In the genomic region with DNA sequence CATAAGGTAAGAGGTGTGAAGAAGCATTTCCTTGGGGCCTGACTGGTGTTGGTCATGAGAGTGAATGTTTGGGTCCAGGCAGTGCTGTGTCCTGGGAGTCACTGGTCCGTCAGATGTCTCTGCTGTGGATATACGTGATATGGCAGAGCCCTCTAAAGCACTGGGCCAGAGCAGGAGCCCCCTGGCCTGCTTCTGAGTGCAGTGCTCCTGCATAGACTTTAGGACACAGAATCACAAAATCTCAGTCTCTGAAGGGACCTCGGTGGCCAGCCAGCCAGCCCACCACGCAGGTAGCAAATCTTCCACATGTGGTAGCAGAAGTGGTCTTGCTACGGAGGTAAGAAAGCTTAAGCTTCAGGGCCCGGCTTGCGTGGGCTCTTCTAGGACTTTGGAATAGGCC, we compare ENCODE assay signal across 21 cellular contexts. TPM values are rescaled to one million over a fixed set of nuclear protein-coding genes. Genes with fewer than 3 reads are reported as not detected.
A peak's percentile ranks its signal among the peaks of the same experiment; 100 is the strongest.
DNase-seq lines count a peak whose midpoint lies in the region; ATAC-seq, FAIRE-seq and TF ChIP-seq lines count a peak whose summit lies in the region.
"Had no signal": no experiment of that assay in that cellular context is flagged by ENCODE, and none has a peak within 500 bp of the region (broad histone marks: within the 10 kb centered on the region; RNA-seq: fewer than 3 reads in every experiment).

No MANE protein-coding gene starts in this region.

- no peak overlapping the region for H3K27ac ChIP-seq in IMR-90 (ENCODE audit: insufficient read depth, low read length)
- H3K27ac ChIP-seq in K562 (ENCODE audit: extremely low read depth, low read depth, low read length): no peak overlapping the region
- no peak overlapping the region for H3K27ac ChIP-seq in upper lobe of right lung

- peaks cover 1% of the 10 kb centered on the region for H3K27me3 Mint-ChIP-seq in activated naive CD4-positive, alpha-beta T cell treated with anti-CD3 and anti-CD28 coated beads for 36 hours (ENCODE audit: low read depth)

- WGBS in IMR-90 (ENCODE audit: extremely low coverage in 2 of 2, insufficient read length in 1 of 2), 2 experiments: 100% methylated on average over 1 of the region's 7 CpGs; no CpG with 5 or more reads in 1 of the 2 experiments
- WGBS in K562 (ENCODE audit: insufficient coverage, low coverage, missing lambda C conversion rate): 42% methylated on average over 6 of the region's 7 CpGs

- no peak overlapping the region for H4K8ac ChIP-seq in IMR-90 (ENCODE audit: low read depth in 2 of 2, low read length in 2 of 2)

- H3K79me1 ChIP-seq in IMR-90 (ENCODE audit: low read depth in 1 of 2, low read length in 2 of 2): no peaks in the 10 kb centered on the region

- H2AFZ ChIP-seq in IMR-90 (replicated peaks; ENCODE audit: low read length, poor library complexity): peak overlapping the region; percentile 14
- H2AFZ ChIP-seq in K562 (ENCODE audit: low read depth, low read length): peak overlapping the region; percentile 46; the same call in 1 of the 2 replicates

- H3K4me3 ChIP-seq in IMR-90 (ENCODE audit: insufficient read depth, low read depth, low read length) (no peak overlapping the region), K562 (no peak overlapping the region), upper lobe of right lung (no peak overlapping the region)

- H4K20me1 ChIP-seq in IMR-90 (ENCODE audit: insufficient read depth, low read length): no peaks in the 10 kb centered on the region
- H4K20me1 ChIP-seq in K562 (replicated peaks; ENCODE audit: control insufficient read depth, insufficient read depth, low read length): no peaks in the 10 kb centered on the region

- CTCF ChIA-PET in IMR-90 (lab: Yijun Ruan, JAX) (interaction anchor here (0.9 kb wide), 1 partner anchor 14 kb away, joined by 3 read pairs; no protein-coding TSS in a partner anchor), K562 (lab: Yijun Ruan, JAX; ENCODE audit: low intra/inter-chr PET ratio) (interaction anchor here (0.5 kb wide), 1 partner anchor 21 kb away, joined by 7 read pairs; no protein-coding TSS in a partner anchor)
- CTCF ChIA-PET in activated naive CD4-positive, alpha-beta T cell treated with anti-CD3 and anti-CD28 coated beads for 36 hours (lab: Charles Lee): interaction anchor here (0.6 to 3.4 kb wide), 7 partner anchors 13 to 178 kb away, joined by 3 to 18 read pairs (median 4); no protein-coding TSS in a partner anchor

- no peaks in the 10 kb centered on the region for H3K79me2 ChIP-seq in K562 (ENCODE audit: control insufficient read depth, insufficient read depth, low read length)

- TF ChIP-seq RAD21 in IMR-90 (IDR thresholded peaks at IDR 0.05; ENCODE audit: low read length) (no peak), K562 (CRISPR knock-in tag; conservative IDR thresholded peaks at IDR 0.05 in 1 of 2, IDR thresholded peaks at IDR 0.05 in 1 of 2) (no peak)

- no peak overlapping the region for H2BK20ac ChIP-seq in IMR-90 (ENCODE audit: low read depth, low read length)

- H2BK15ac ChIP-seq in IMR-90 (ENCODE audit: low read depth, low read length): peak overlapping the region; percentile 15; the same call in 1 of the 3 replicates

- no peaks in the 10 kb centered on the region for H3K9me3 ChIP-seq in IMR-90 (ENCODE audit: control insufficient read depth, insufficient read depth, low read length)
- no peaks in the 10 kb centered on the region for H3K9me3 ChIP-seq in K562 (replicated peaks; ENCODE audit: control insufficient read depth, insufficient read depth, low read depth, low read length)
- no peaks in the 10 kb centered on the region for H3K9me3 ChIP-seq in upper lobe of right lung
- H3K9me3 ChIP-seq: BE2C had no signal

- peaks cover 2% of the 10 kb centered on the region; the same call in 1 of the 2 replicates for H3K4me1 ChIP-seq in IMR-90 (ENCODE audit: control insufficient read depth, insufficient read depth, low read length)
- H3K4me1 ChIP-seq in K562 (replicated peaks in 1 of 2; ENCODE audit: control insufficient read depth in 2 of 2, insufficient read depth in 2 of 2, low read length in 2 of 2): no peaks in the 10 kb centered on the region; a peak in 1 of 5 replicates
- H3K4me1 ChIP-seq in upper lobe of right lung: no peaks in the 10 kb centered on the region
- H3K4me1 ChIP-seq: BE2C had no signal

- in situ Hi-C loops in IMR-90 (cut with MboI; ENCODE audit: low sequenced_read_pairs) (no loop called here), K562 (cut with MboI) (no loop called here)

- no peak overlapping the region for H3K14ac ChIP-seq in IMR-90 (replicated peaks; ENCODE audit: low read depth, low read length)

- H3K4me3 Mint-ChIP-seq in activated naive CD4-positive, alpha-beta T cell treated with anti-CD3 and anti-CD28 coated beads for 36 hours: no peak overlapping the region
- H3K4me3 Mint-ChIP-seq: CD4-positive, CD25-positive, alpha-beta regulatory T cell; CD8-positive, alpha-beta memory T cell; H9 had no signal

- TF ChIP-seq POLR2A in IMR-90 (IDR thresholded peaks at IDR 0.05; ENCODE audit: low read depth, low read length): no peak
- no peak for TF ChIP-seq POLR2A in K562 (conservative IDR thresholded peaks at IDR 0.05)

- no peak overlapping the region for H2BK5ac ChIP-seq in IMR-90 (ENCODE audit: low read depth, low read length, poor library complexity, severe bottlenecking)

- no peaks in the 10 kb centered on the region for H3K9me3 Mint-ChIP-seq in activated naive CD4-positive, alpha-beta T cell treated with anti-CD3 and anti-CD28 coated beads for 36 hours
- H3K9me3 Mint-ChIP-seq: CD8-positive, alpha-beta memory T cell; H9 had no signal

- H3K9me1 ChIP-seq in IMR-90 (ENCODE audit: insufficient read depth, low read length) (no peaks in the 10 kb centered on the region), K562 (ENCODE audit: control insufficient read depth, insufficient read depth, low read length) (no peaks in the 10 kb centered on the region)

- BruUV-seq in IMR-90 (replicated peaks; lab: Mats Ljungman, UMichigan) (no TSS peak), K562 (replicated peaks; lab: Mats Ljungman, UMichigan) (no TSS peak)

- H4K91ac ChIP-seq in IMR-90 (ENCODE audit: insufficient read depth, low read depth, low read length): no peak overlapping the region; the same call in 1 of the 2 replicates

- H3K23ac ChIP-seq in IMR-90 (ENCODE audit: low read depth, low read length): no peak overlapping the region

- POLR2A ChIA-PET in IMR-90 (lab: Charles Lee; ENCODE audit: unreplicated experiment): no interaction called here
- POLR2A ChIA-PET in K562 (lab: Yijun Ruan, JAX): interaction anchor here (0.5 to 3.4 kb wide), 3 partner anchors 10 to 19 kb away, joined by 3 to 12 read pairs (median 3); no protein-coding TSS in a partner anchor

- no peak for FAIRE-seq in K562 (lab: Jason Lieb, UNC)
- FAIRE-seq: G401.6, GM12891, GM19239, H1, HTR-8/SVneo had no signal

- intact Hi-C loops in IMR-90 (cut with micrococcal nuclease): no loop called here
- intact Hi-C loops in K562 (cut with micrococcal nuclease): no loop called here
- intact Hi-C loops in upper lobe of right lung (cut with DNase I): no loop called here
- intact Hi-C loops in activated naive CD4-positive, alpha-beta T cell treated with anti-CD3 and anti-CD28 coated beads for 36 hours (cut with micrococcal nuclease): no loop called here

- no peak overlapping the region for H3K9ac ChIP-seq in IMR-90 (ENCODE audit: low read depth, low read length)
- no peak overlapping the region for H3K9ac ChIP-seq in K562 (ENCODE audit: insufficient read depth in 1 of 2, low read depth in 2 of 2, low read length in 2 of 2)

- H2AK9ac ChIP-seq in IMR-90 (replicated peaks; ENCODE audit: low read depth, low read length, poor library complexity): no peak overlapping the region

- H3K27me3 ChIP-seq in IMR-90 (ENCODE audit: control insufficient read depth, insufficient read depth, low read length) (no peaks in the 10 kb centered on the region; the same call in 1 of the 2 replicates), K562 (ENCODE audit: control insufficient read depth in 2 of 2, insufficient read depth in 2 of 2, low read length in 2 of 2) (peaks cover 6 to 12% of the 10 kb centered on the region in 2 experiments; a peak in 2 of 5 replicates), upper lobe of right lung (no peaks in the 10 kb centered on the region)
- H3K27me3 ChIP-seq: BE2C had no signal

- no peaks in the 10 kb centered on the region for H3K36me3 Mint-ChIP-seq in activated naive CD4-positive, alpha-beta T cell treated with anti-CD3 and anti-CD28 coated beads for 36 hours (ENCODE audit: low read depth)
- H3K36me3 Mint-ChIP-seq: CD4-positive, CD25-positive, alpha-beta regulatory T cell; CD8-positive, alpha-beta memory T cell had no signal

- TF ChIP-seq CTCF in IMR-90 (conservative IDR thresholded peaks at IDR 0.05; ENCODE audit: low read depth, low read length) (no peak), K562 (IDR thresholded peaks at IDR 0.05 in 2 of 3, conservative IDR thresholded peaks at IDR 0.05 in 1 of 3; ENCODE audit: insufficient read depth in 2 of 3, low read depth in 1 of 3, low read length in 3 of 3) (no peak), upper lobe of right lung (IDR thresholded peaks at IDR 0.05) (no peak)

- H4K5ac ChIP-seq in IMR-90 (ENCODE audit: low read depth, low read length): no peak overlapping the region

- H3K4me2 ChIP-seq in IMR-90 (ENCODE audit: low read depth, low read length) (no peak overlapping the region), K562 (ENCODE audit: insufficient read depth, low read length) (no peak overlapping the region)

- no peak overlapping the region for H2BK120ac ChIP-seq in IMR-90 (ENCODE audit: low read depth, low read length)

- no peak overlapping the region for H3K18ac ChIP-seq in IMR-90 (ENCODE audit: low read depth, low read length)

- dilution Hi-C loops in IMR-90 (cut with HindIII; ENCODE audit: low sequenced_read_pairs, unreplicated experiment): no loop called here

- no peak overlapping the region for H3K27ac Mint-ChIP-seq in activated naive CD4-positive, alpha-beta T cell treated with anti-CD3 and anti-CD28 coated beads for 36 hours

- H3K36me3 ChIP-seq in IMR-90 (ENCODE audit: control insufficient read depth, insufficient read depth, low read length) (no peaks in the 10 kb centered on the region), K562 (ENCODE audit: control insufficient read depth, insufficient read depth, low read length) (no peaks in the 10 kb centered on the region), upper lobe of right lung (no peaks in the 10 kb centered on the region)
- H3K36me3 ChIP-seq: BE2C had no signal

- H3K4ac ChIP-seq in IMR-90 (ENCODE audit: low read depth, low read length): no peak overlapping the region

- no peak for ATAC-seq in IMR-90 (ENCODE audit: low read depth)
- ATAC-seq in K562: peak; percentile 47; the same call in 2 of the 3 replicates
- no peak for ATAC-seq in upper lobe of right lung

- H3K56ac ChIP-seq in IMR-90 (ENCODE audit: extremely low read depth, insufficient read depth, low read length): no peak overlapping the region

- DNase-seq in IMR-90 (no peak), K562 (ENCODE audit: extremely low read depth in 1 of 4, low spot score in 3 of 4) (no peak), islet precursor cell (peak; percentile 42), upper lobe of right lung (peak; percentile 34), NCI-H748 treated with DMSO at 0.1 percent for 48 hours (lab: John Stamatoyannopoulos, UW) (no peak)
- DNase-seq in activated naive CD4-positive, alpha-beta T cell treated with anti-CD3 and anti-CD28 coated beads for 36 hours: no peak
- DNase-seq: ACHN; BE2C; C1 segment of cervical spinal cord; CD4-positive, CD25-positive, alpha-beta regulatory T cell; CD8-positive, alpha-beta memory T cell; COR-L47; DMS 273 treated with DMSO at 0.1 percent for 48 hours; DMS53 had no signal

- H3K4me1 Mint-ChIP-seq in activated naive CD4-positive, alpha-beta T cell treated with anti-CD3 and anti-CD28 coated beads for 36 hours (ENCODE audit: low read depth): peaks cover 7% of the 10 kb centered on the region
- H3K4me1 Mint-ChIP-seq: CD8-positive, alpha-beta memory T cell had no signal

- no peak for TF ChIP-seq EP300 in K562 (IDR thresholded peaks at IDR 0.05; ENCODE audit: low read length)

- peak overlapping the region; percentile 37; the same call in 1 of the 2 replicates for H2AK5ac ChIP-seq in IMR-90 (ENCODE audit: low read depth, low read length)

RNA-seq across cellular contexts. Expression of a gene that starts 18.5 kb away (rescaled TPM):
- total RNA-seq in IMR-90 (2012; rRNA removed) (not detected in 2 replicates), K562 (2014; rRNA removed) (not detected in 2 replicates), K562 (2014; rRNA removed; fragmentation: Illumina TruSeq; extraction: Trizol) (not detected in 2 replicates), K562 (2015; rRNA removed; fragmentation: Illumina TruSeq; extraction: Trizol) (not detected in 2 replicates), K562 (2021) (not detected in 2 replicates), upper lobe of right lung (not detected)
- polyA plus RNA-seq in IMR-90 (2012; rRNA removed) (not detected in 2 replicates), K562 (2011; rRNA removed) (not detected in 2 replicates), K562 (2014; fragmentation: Illumina TruSeq; extraction: Trizol) (not detected in 2 replicates), K562 (2014; fragmentation: Nextera tagmentation; extraction: Ambion mirVana) (not detected), K562 (2014; rRNA removed) (not detected in 2 replicates)
- polyA plus RNA-seq in IMR-90 (2012; cell fraction: cytosol; rRNA removed): not detected in 2 replicates
- not detected in 2 replicates for polyA plus RNA-seq in IMR-90 (2012; cell fraction: nucleus; rRNA removed; ENCODE audit: low replicate concordance)
- total RNA-seq in K562 (2011; cell fraction: chromatin; rRNA removed; ENCODE audit: low replicate concordance): not detected in 2 replicates
- not detected in 2 replicates for total RNA-seq in K562 (2011; cell fraction: nucleolus; rRNA removed)
- not detected in 2 replicates for total RNA-seq in K562 (2011; cell fraction: nucleoplasm; rRNA removed)
- polyA plus RNA-seq in K562 (2011; cell fraction: cytosol; rRNA removed): not detected in 2 replicates
- polyA plus RNA-seq in K562 (2011; cell fraction: nucleus; rRNA removed): not detected in 2 replicates
- polyA plus RNA-seq in K562 (2012): not detected in 2 replicates
- polyA minus RNA-seq in K562 (2011; rRNA and poly(A)+ RNA removed): not detected in 2 replicates
- not detected in 2 replicates for polyA minus RNA-seq in K562 (2011; cell fraction: cytosol; rRNA and poly(A)+ RNA removed)
- not detected in 2 replicates for polyA minus RNA-seq in K562 (2011; cell fraction: nucleus; rRNA and poly(A)+ RNA removed)
- not detected for total RNA-seq in activated naive CD4-positive, alpha-beta T cell treated with anti-CD3 and anti-CD28 coated beads for 36 hours
- total RNA-seq: A172; CD4-positive, CD25-positive, alpha-beta regulatory T cell; CD8-positive, alpha-beta memory T cell; H1; H9 had no signal
- polyA plus RNA-seq: CD4-positive, CD25-positive, alpha-beta regulatory T cell; CD8-positive, alpha-beta memory T cell; H1 had no signal

RNA-seq across cellular contexts. Expression of a gene that starts 28.3 kb away (rescaled TPM):
- total RNA-seq in IMR-90 (2012; rRNA removed): 0.72 and 0.83 TPM in 2 replicates
- 5.0 and 5.3 TPM in 2 replicates for polyA plus RNA-seq in IMR-90 (2012; rRNA removed)
- 6.5 and 8.2 TPM in 2 replicates for polyA plus RNA-seq in IMR-90 (2012; cell fraction: cytosol; rRNA removed)
- polyA plus RNA-seq in IMR-90 (2012; cell fraction: nucleus; rRNA removed; ENCODE audit: low replicate concordance): 2.1 and 3.4 TPM in 2 replicates
- not detected in 2 replicates for total RNA-seq in K562 (2011; cell fraction: chromatin; rRNA removed; ENCODE audit: low replicate concordance)
- not detected in 2 replicates for total RNA-seq in K562 (2011; cell fraction: nucleolus; rRNA removed)
- total RNA-seq in K562 (2011; cell fraction: nucleoplasm; rRNA removed): 0.15 TPM in 1 of 2 replicates, not detected in the other
- not detected in 2 replicates for total RNA-seq in K562 (2014; rRNA removed)
- total RNA-seq in K562 (2014; rRNA removed; fragmentation: Illumina TruSeq; extraction: Trizol): not detected in 2 replicates
- not detected in 2 replicates for total RNA-seq in K562 (2015; rRNA removed; fragmentation: Illumina TruSeq; extraction: Trizol)
- total RNA-seq in K562 (2021): not detected in 2 replicates
- polyA plus RNA-seq in K562 (2011; rRNA removed): not detected in 2 replicates
- polyA plus RNA-seq in K562 (2011; cell fraction: cytosol; rRNA removed): 0.07 and 0.76 TPM in 2 replicates
- polyA plus RNA-seq in K562 (2011; cell fraction: nucleus; rRNA removed): not detected in 2 replicates
- polyA plus RNA-seq in K562 (2012): 0.09 and 0.17 TPM in 2 replicates
- polyA plus RNA-seq in K562 (2014; fragmentation: Illumina TruSeq; extraction: Trizol): not detected in 2 replicates
- under 1 TPM in 1 of 2 experiments, not detected in 1; 0.10 TPM for polyA plus RNA-seq in K562 (2014; fragmentation: Nextera tagmentation; extraction: Ambion mirVana)
- polyA plus RNA-seq in K562 (2014; rRNA removed): 0.01 TPM in 1 of 2 replicates, not detected in the other
- not detected in 2 replicates for polyA minus RNA-seq in K562 (2011; rRNA and poly(A)+ RNA removed)
- polyA minus RNA-seq in K562 (2011; cell fraction: cytosol; rRNA and poly(A)+ RNA removed): not detected in 2 replicates
- not detected in 2 replicates for polyA minus RNA-seq in K562 (2011; cell fraction: nucleus; rRNA and poly(A)+ RNA removed)
- total RNA-seq in upper lobe of right lung: 1.2 TPM
- under 1 TPM; 0.17 to 0.42 TPM for total RNA-seq in activated naive CD4-positive, alpha-beta T cell treated with anti-CD3 and anti-CD28 coated beads for 36 hours
- total RNA-seq: A172 had no signal

RNA-seq across cellular contexts. Expression of a gene that starts 29.6 kb away (rescaled TPM):
- total RNA-seq in IMR-90 (2012; rRNA removed): not detected in 2 replicates
- not detected in 2 replicates for polyA plus RNA-seq in IMR-90 (2012; rRNA removed)
- not detected in 2 replicates for polyA plus RNA-seq in IMR-90 (2012; cell fraction: cytosol; rRNA removed)
- polyA plus RNA-seq in IMR-90 (2012; cell fraction: nucleus; rRNA removed; ENCODE audit: low replicate concordance): 0.10 TPM in 1 of 2 replicates, not detected in the other
- total RNA-seq in K562 (2011; cell fraction: chromatin; rRNA removed; ENCODE audit: low replicate concordance): not detected in 2 replicates
- total RNA-seq in K562 (2011; cell fraction: nucleolus; rRNA removed): not detected in 2 replicates
- total RNA-seq in K562 (2011; cell fraction: nucleoplasm; rRNA removed): not detected in 2 replicates
- not detected in 2 replicates for total RNA-seq in K562 (2014; rRNA removed)
- not detected in 2 replicates for total RNA-seq in K562 (2014; rRNA removed; fragmentation: Illumina TruSeq; extraction: Trizol)
- total RNA-seq in K562 (2015; rRNA removed; fragmentation: Illumina TruSeq; extraction: Trizol): not detected in 2 replicates
- not detected in 2 replicates for total RNA-seq in K562 (2021)
- not detected in 2 replicates for polyA plus RNA-seq in K562 (2011; rRNA removed)
- polyA plus RNA-seq in K562 (2011; cell fraction: cytosol; rRNA removed): not detected in 2 replicates
- not detected in 2 replicates for polyA plus RNA-seq in K562 (2011; cell fraction: nucleus; rRNA removed)
- not detected in 2 replicates for polyA plus RNA-seq in K562 (2012)
- not detected in 2 replicates for polyA plus RNA-seq in K562 (2014; fragmentation: Illumina TruSeq; extraction: Trizol)
- polyA plus RNA-seq in K562 (2014; fragmentation: Nextera tagmentation; extraction: Ambion mirVana): not detected
- not detected in 2 replicates for polyA plus RNA-seq in K562 (2014; rRNA removed)
- polyA minus RNA-seq in K562 (2011; rRNA and poly(A)+ RNA removed): not detected in 2 replicates
- polyA minus RNA-seq in K562 (2011; cell fraction: cytosol; rRNA and poly(A)+ RNA removed): not detected in 2 replicates
- not detected in 2 replicates for polyA minus RNA-seq in K562 (2011; cell fraction: nucleus; rRNA and poly(A)+ RNA removed)
- 14.3 TPM for total RNA-seq in upper lobe of right lung
- not detected for total RNA-seq in activated naive CD4-positive, alpha-beta T cell treated with anti-CD3 and anti-CD28 coated beads for 36 hours
- total RNA-seq: CD4-positive, CD25-positive, alpha-beta regulatory T cell; CD8-positive, alpha-beta memory T cell had no signal
- polyA plus RNA-seq: CD4-positive, CD25-positive, alpha-beta regulatory T cell; CD8-positive, alpha-beta memory T cell had no signal

RNA-seq across cellular contexts. Expression of a gene that starts 40.7 kb away (rescaled TPM):
- total RNA-seq in IMR-90 (2012; rRNA removed) (not detected in 2 replicates), K562 (2014; rRNA removed) (0.05 TPM in 1 of 2 replicates, not detected in the other), K562 (2014; rRNA removed; fragmentation: Illumina TruSeq; extraction: Trizol) (not detected in 2 replicates), K562 (2015; rRNA removed; fragmentation: Illumina TruSeq; extraction: Trizol) (not detected in 2 replicates), K562 (2021) (not detected in 2 replicates), upper lobe of right lung (0.35 TPM)
- polyA plus RNA-seq in IMR-90 (2012; rRNA removed) (not detected in 2 replicates), K562 (2011; rRNA removed) (not detected in 2 replicates), K562 (2014; fragmentation: Illumina TruSeq; extraction: Trizol) (not detected in 2 replicates), K562 (2014; fragmentation: Nextera tagmentation; extraction: Ambion mirVana) (not detected), K562 (2014; rRNA removed) (0.12 TPM in 1 of 2 replicates, not detected in the other)
- polyA plus RNA-seq in IMR-90 (2012; cell fraction: cytosol; rRNA removed): not detected in 2 replicates
- polyA plus RNA-seq in IMR-90 (2012; cell fraction: nucleus; rRNA removed; ENCODE audit: low replicate concordance): 0.01 and 0.03 TPM in 2 replicates
- total RNA-seq in K562 (2011; cell fraction: chromatin; rRNA removed; ENCODE audit: low replicate concordance): 0.09 and 0.14 TPM in 2 replicates
- total RNA-seq in K562 (2011; cell fraction: nucleolus; rRNA removed): not detected in 2 replicates
- total RNA-seq in K562 (2011; cell fraction: nucleoplasm; rRNA removed): not detected in 2 replicates
- polyA plus RNA-seq in K562 (2011; cell fraction: cytosol; rRNA removed): 0.01 TPM in 1 of 2 replicates, not detected in the other
- 0.17 TPM in 1 of 2 replicates, not detected in the other for polyA plus RNA-seq in K562 (2011; cell fraction: nucleus; rRNA removed)
- 0.04 TPM in 1 of 2 replicates, not detected in the other for polyA plus RNA-seq in K562 (2012)
- polyA minus RNA-seq in K562 (2011; rRNA and poly(A)+ RNA removed): not detected in 2 replicates
- not detected in 2 replicates for polyA minus RNA-seq in K562 (2011; cell fraction: cytosol; rRNA and poly(A)+ RNA removed)
- polyA minus RNA-seq in K562 (2011; cell fraction: nucleus; rRNA and poly(A)+ RNA removed): not detected in 2 replicates
- not detected for total RNA-seq in activated naive CD4-positive, alpha-beta T cell treated with anti-CD3 and anti-CD28 coated beads for 36 hours
- total RNA-seq: A172; CD4-positive, CD25-positive, alpha-beta regulatory T cell; CD8-positive, alpha-beta memory T cell had no signal
- polyA plus RNA-seq: CD4-positive, CD25-positive, alpha-beta regulatory T cell; CD8-positive, alpha-beta memory T cell had no signal

Comparison
In these comparisons a context has a peak if more than half of its experiments do, and no peak if none do; other contexts are left out.
1. DNase-seq: peak in islet precursor cell (single experiment) and upper lobe of right lung (single experiment); none in IMR-90 (single experiment), K562 (0 of 4), activated naive CD4-positive, alpha-beta T cell treated with anti-CD3 and anti-CD28 coated beads for 36 hours (single experiment) and NCI-H748 treated with DMSO at 0.1 percent for 48 hours (single experiment).
2. RNA of a gene that starts 29.6 kb away (total RNA-seq): 14.3 TPM in upper lobe of right lung (single experiment); not detected in IMR-90, not detected in K562 and not detected in activated naive CD4-positive, alpha-beta T cell treated with anti-CD3 and anti-CD28 coated beads for 36 hours; every median in the first group is over 10 times any median in the second.